1 cellular context compared by ENCODE assay signal in genomic region chr11:69034123-69034522, GRCh38.
TF ChIP-seq lines count a peak whose summit lies in the region.

No MANE protein-coding gene starts in this region.

TF ChIP-seq in IMR-90, 13 proteins besides CTCF, POLR2A, EP300 and RAD21:
- TF ChIP-seq NFE2L2 (IDR thresholded peaks at IDR 0.05; ENCODE audit: low read depth, low read length): no peak
- TF ChIP-seq MAFK (IDR thresholded peaks at IDR 0.05; ENCODE audit: low read depth, low read length): no peak
